8 cellular contexts compared by ENCODE assay signal in the genomic region with DNA sequence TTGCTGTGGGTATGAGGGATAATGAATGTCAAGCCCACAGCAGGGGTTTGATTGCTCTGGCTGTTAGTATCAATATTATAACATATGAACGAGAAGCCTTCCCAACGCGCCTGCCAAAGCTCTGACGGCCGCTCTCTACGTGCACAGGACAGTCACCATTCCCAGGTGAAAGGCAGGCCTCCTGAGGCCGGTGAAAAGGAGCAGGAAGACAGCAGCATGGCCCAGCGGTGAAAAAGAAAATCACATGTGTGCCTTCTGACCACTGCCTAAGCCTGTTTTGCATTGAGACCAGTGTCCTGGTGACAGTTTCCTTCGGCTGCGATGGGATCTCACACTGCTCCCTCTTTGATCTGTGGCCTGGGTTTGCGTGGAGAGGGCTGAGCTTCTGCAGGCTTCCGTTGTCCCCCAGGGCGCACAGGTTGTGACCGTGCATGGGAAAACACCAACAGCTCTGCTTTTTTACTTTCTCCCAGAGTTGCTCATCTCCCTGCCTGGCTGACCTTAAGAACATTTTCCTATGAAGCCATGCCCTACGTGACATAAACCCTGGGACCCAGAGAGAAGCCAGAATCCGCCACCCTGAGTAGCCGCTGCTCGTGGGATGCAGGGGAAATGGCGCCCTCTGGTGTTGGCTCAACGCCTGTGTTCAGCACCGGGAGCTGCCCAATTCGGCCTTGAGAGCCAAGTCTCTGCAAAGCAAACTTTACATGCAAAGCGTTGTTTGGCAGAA.
DNase-seq lines count a peak whose midpoint lies in the region; ATAC-seq, FAIRE-seq and TF ChIP-seq lines count a peak whose summit lies in the region.

No MANE protein-coding gene starts in this region.

- WGBS in A549 (ENCODE audit: missing lambda C conversion rate): 19% methylated on average over 23 of the region's 23 CpGs

- H3K4me1 ChIP-seq in A549: no peaks in the 10 kb centered on the region

- TF ChIP-seq RAD21 in A549 (conservative IDR thresholded peaks at IDR 0.05 in 1 of 2, IDR thresholded peaks at IDR 0.05 in 1 of 2): peak in 1 of 2 experiments; percentile 65; a peak in 2 of 5 replicates

- no peaks in the 10 kb centered on the region for H3K9me3 ChIP-seq in A549

- CTCF ChIA-PET in A549 (lab: Yijun Ruan, JAX): interaction anchor here (0.7 to 2.8 kb wide), 10 partner anchors 8 to 174 kb away, joined by 3 to 18 read pairs (median 6); no protein-coding TSS in a partner anchor

- TF ChIP-seq CTCF in A549 (IDR thresholded peaks at IDR 0.05) (peak; percentile 40; the same call in 2 of the 3 replicates), GM12875 (IDR thresholded peaks at IDR 0.05; ENCODE audit: borderline replicate concordance, insufficient read depth, low read depth, low read length) (peak; percentile 89), fibroblast of pulmonary artery (IDR thresholded peaks at IDR 0.05; ENCODE audit: low read length, missing control alignments) (peak; percentile 71), omental fat pad (IDR thresholded peaks at IDR 0.05) (no peak)

- DNase-seq in A549 (ENCODE audit: low read depth in 1 of 2, low spot score in 1 of 2) (peak; percentile 8 to 36), NCI-H524 treated with DMSO at 0.1 percent for 48 hours (lab: John Stamatoyannopoulos, UW) (peak; percentile 24), fibroblast of pulmonary artery (ENCODE audit: low read depth) (peak; percentile 42), omental fat pad (ENCODE audit: low spot score) (peak; percentile 25)
- peak; percentile 43 for DNase-seq in activated CD8-positive, alpha-beta memory T cell treated with anti-CD3 and anti-CD28 coated beads, Interleukin-2, amount 50 U/mL, for 4 hours

- FAIRE-seq in A549 (lab: Jason Lieb, UNC): no peak

- no peak for TF ChIP-seq EP300 in A549 (IDR thresholded peaks at IDR 0.05)

- H3K4me3 ChIP-seq in A549 (no peak overlapping the region), GM12875 (ENCODE audit: low read depth, low read length) (no peak overlapping the region), fibroblast of pulmonary artery (replicated peaks; ENCODE audit: low read depth, low read length) (no peak overlapping the region)

- no peak for TF ChIP-seq POLR2A in A549 (IDR thresholded peaks at IDR 0.05; ENCODE audit: low read length)

- ATAC-seq in A549: peak; percentile 56 to 86; a peak in 4 of 6 replicates
- ATAC-seq in omental fat pad (ENCODE audit: low FRiP score): no peak
- ATAC-seq in HG02840 (IDR thresholded peaks at IDR 0.05; ENCODE audit: low FRiP score, unreplicated experiment): no peak
- ATAC-seq in GM21576 (IDR thresholded peaks at IDR 0.05; ENCODE audit: unreplicated experiment): no peak

- H3K4me2 ChIP-seq in A549: no peak overlapping the region

- POLR2A ChIA-PET in A549 (lab: Yijun Ruan, JAX): no interaction called here

- H3K27ac ChIP-seq in A549: no peak overlapping the region

TF ChIP-seq in A549, 52 proteins besides CTCF, POLR2A, EP300 and RAD21:
- TF ChIP-seq RFX5 (IDR thresholded peaks at IDR 0.05): no peak
- peak; percentile 41; the same call in 2 of the 3 replicates for TF ChIP-seq SMC3 (IDR thresholded peaks at IDR 0.05)
- TF ChIP-seq, protein P1, sequence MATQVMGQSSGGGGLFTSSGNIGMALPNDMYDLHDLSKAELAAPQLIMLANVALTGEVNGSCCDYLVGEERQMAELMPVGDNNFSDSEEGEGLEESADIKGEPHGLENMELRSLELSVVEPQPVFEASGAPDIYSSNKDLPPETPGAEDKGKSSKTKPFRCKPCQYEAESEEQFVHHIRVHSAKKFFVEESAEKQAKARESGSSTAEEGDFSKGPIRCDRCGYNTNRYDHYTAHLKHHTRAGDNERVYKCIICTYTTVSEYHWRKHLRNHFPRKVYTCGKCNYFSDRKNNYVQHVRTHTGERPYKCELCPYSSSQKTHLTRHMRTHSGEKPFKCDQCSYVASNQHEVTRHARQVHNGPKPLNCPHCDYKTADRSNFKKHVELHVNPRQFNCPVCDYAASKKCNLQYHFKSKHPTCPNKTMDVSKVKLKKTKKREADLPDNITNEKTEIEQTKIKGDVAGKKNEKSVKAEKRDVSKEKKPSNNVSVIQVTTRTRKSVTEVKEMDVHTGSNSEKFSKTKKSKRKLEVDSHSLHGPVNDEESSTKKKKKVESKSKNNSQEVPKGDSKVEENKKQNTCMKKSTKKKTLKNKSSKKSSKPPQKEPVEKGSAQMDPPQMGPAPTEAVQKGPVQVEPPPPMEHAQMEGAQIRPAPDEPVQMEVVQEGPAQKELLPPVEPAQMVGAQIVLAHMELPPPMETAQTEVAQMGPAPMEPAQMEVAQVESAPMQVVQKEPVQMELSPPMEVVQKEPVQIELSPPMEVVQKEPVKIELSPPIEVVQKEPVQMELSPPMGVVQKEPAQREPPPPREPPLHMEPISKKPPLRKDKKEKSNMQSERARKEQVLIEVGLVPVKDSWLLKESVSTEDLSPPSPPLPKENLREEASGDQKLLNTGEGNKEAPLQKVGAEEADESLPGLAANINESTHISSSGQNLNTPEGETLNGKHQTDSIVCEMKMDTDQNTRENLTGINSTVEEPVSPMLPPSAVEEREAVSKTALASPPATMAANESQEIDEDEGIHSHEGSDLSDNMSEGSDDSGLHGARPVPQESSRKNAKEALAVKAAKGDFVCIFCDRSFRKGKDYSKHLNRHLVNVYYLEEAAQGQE (IDR thresholded peaks at IDR 0.05): peak; percentile 17; the same call in 1 of the 2 replicates

Comparison
In these comparisons a context has a peak if more than half of its experiments do, and no peak if none do; other contexts are left out.
1. ATAC-seq: peak in A549 (2 of 2); none in omental fat pad (single experiment), HG02840 (single experiment) and GM21576 (single experiment).
2. CTCF ChIP-seq: peak in A549 (single experiment), GM12875 (single experiment) and fibroblast of pulmonary artery (single experiment); none in omental fat pad (0 of 3).
3. Peak in every context shown above with its lines, with median percentiles within 50 percentile points of each other: DNase-seq.